ENCODE assay signal across 8 cellular contexts in genomic region chr11:66956689-66957290, GRCh38. TPM values are rescaled to one million over a fixed set of nuclear protein-coding genes. Genes with fewer than 3 reads are reported as not detected.
DNase-seq lines count a peak whose midpoint lies in the region; ATAC-seq and TF ChIP-seq lines count a peak whose summit lies in the region.

No MANE protein-coding gene starts in this region.

- no peak for DNase-seq in stimulated activated naive CD8-positive, alpha-beta T cell treated with anti-CD3 and anti-CD28 coated beads, Interleukin-15, Interleukin-2, amounts not matched to agents 100 U/mL and 50 U/mL, for 24 hours
- DNase-seq in amniotic epithelial cell (ENCODE audit: low read depth) (peak; percentile 74), kidney epithelial cell (ENCODE audit: low read depth) (peak; percentile 51), upper lobe of right lung (peak; percentile 70), right atrium auricular region (ENCODE audit: low spot score) (no peak), DMS114 treated with DMSO at 0.1 percent for 48 hours (lab: John Stamatoyannopoulos, UW; ENCODE audit: unreplicated experiment) (no peak)
- no peak for DNase-seq in stimulated activated CD4-positive, alpha-beta T cell treated with anti-CD3 and anti-CD28 coated beads, Interleukin-4, amount 100 ng/mL, for 4 hours

- H3K4me3 ChIP-seq in kidney epithelial cell (ENCODE audit: low read depth, low read length): no peak overlapping the region
- no peak overlapping the region for H3K4me3 ChIP-seq in upper lobe of right lung
- no peak overlapping the region for H3K4me3 ChIP-seq in right atrium auricular region

- intact Hi-C loops in upper lobe of right lung (cut with DNase I): no loop called here

- H3K4me1 Mint-ChIP-seq in stimulated activated naive CD8-positive, alpha-beta T cell treated with anti-CD3 and anti-CD28 coated beads, Interleukin-15, Interleukin-2, amounts not matched to agents 100 ng/mL and 50 ng/mL, for 24 hours (ENCODE audit: low read depth): peaks cover 23% of the 10 kb centered on the region

- H3K36me3 Mint-ChIP-seq in stimulated activated naive CD8-positive, alpha-beta T cell treated with anti-CD3 and anti-CD28 coated beads, Interleukin-15, Interleukin-2, amounts not matched to agents 100 ng/mL and 50 ng/mL, for 24 hours (ENCODE audit: low read depth): no peaks in the 10 kb centered on the region

- H3K27ac ChIP-seq in upper lobe of right lung (no peak overlapping the region), right atrium auricular region (peak overlapping the region in 1 of 2 donors; percentile 8)

- H3K4me1 ChIP-seq in upper lobe of right lung (peaks cover 9% of the 10 kb centered on the region), right atrium auricular region (peaks cover 0 to 21% of the 10 kb centered on the region in 2 donors)

- no peak for TF ChIP-seq CTCF in kidney epithelial cell (IDR thresholded peaks at IDR 0.05; ENCODE audit: insufficient read depth, low read length, poor library complexity, severe bottlenecking)
- no peak for TF ChIP-seq CTCF in upper lobe of right lung (IDR thresholded peaks at IDR 0.05)
- no peak for TF ChIP-seq CTCF in right atrium auricular region (IDR thresholded peaks at IDR 0.05)

- H3K27ac Mint-ChIP-seq in stimulated activated naive CD8-positive, alpha-beta T cell treated with anti-CD3 and anti-CD28 coated beads, Interleukin-15, Interleukin-2, amounts not matched to agents 100 ng/mL and 50 ng/mL, for 24 hours: no peak overlapping the region

- H3K4me3 Mint-ChIP-seq in stimulated activated naive CD8-positive, alpha-beta T cell treated with anti-CD3 and anti-CD28 coated beads, Interleukin-15, Interleukin-2, amounts not matched to agents 100 ng/mL and 50 ng/mL, for 24 hours: peak overlapping the region; percentile 72

- no peak for ATAC-seq in stimulated activated naive CD8-positive, alpha-beta T cell treated with anti-CD3 and anti-CD28 coated beads, Interleukin-15, Interleukin-2, amounts not matched to agents 100 U/mL and 50 U/mL, for 24 hours
- peak; percentile 18 for ATAC-seq in upper lobe of right lung

- H3K9me3 ChIP-seq in upper lobe of right lung (no peaks in the 10 kb centered on the region), right atrium auricular region (no peaks in the 10 kb centered on the region)

- H3K27me3 ChIP-seq in kidney epithelial cell (ENCODE audit: control insufficient read depth, insufficient read depth, low read length) (no peaks in the 10 kb centered on the region), upper lobe of right lung (no peaks in the 10 kb centered on the region), right atrium auricular region (no peaks in the 10 kb centered on the region)

- H3K27me3 Mint-ChIP-seq in stimulated activated naive CD8-positive, alpha-beta T cell treated with anti-CD3 and anti-CD28 coated beads, Interleukin-15, Interleukin-2, amounts not matched to agents 100 ng/mL and 50 ng/mL, for 24 hours: no peaks in the 10 kb centered on the region

- H3K9me3 Mint-ChIP-seq in stimulated activated naive CD8-positive, alpha-beta T cell treated with anti-CD3 and anti-CD28 coated beads, Interleukin-15, Interleukin-2, amounts not matched to agents 100 ng/mL and 50 ng/mL, for 24 hours: peaks cover 3% of the 10 kb centered on the region

- no peaks in the 10 kb centered on the region for H3K36me3 ChIP-seq in kidney epithelial cell (ENCODE audit: control insufficient read depth, insufficient read depth, low read length)
- no peaks in the 10 kb centered on the region for H3K36me3 ChIP-seq in upper lobe of right lung
- H3K36me3 ChIP-seq in right atrium auricular region: no peaks in the 10 kb centered on the region

RNA-seq across cellular contexts. Expression of gene PC, which starts 1.4 kb away (rescaled TPM):
- total RNA-seq in kidney epithelial cell (9.5 and 10.1 TPM in 2 replicates), upper lobe of right lung (12.7 TPM), right atrium auricular region (1 to 10 TPM; 8.6 to 9.3 TPM)

RNA-seq across cellular contexts. Expression of gene C11orf86, which starts 18.3 kb away (rescaled TPM):
- total RNA-seq in kidney epithelial cell (not detected in 2 replicates), upper lobe of right lung (not detected), right atrium auricular region (not detected)

Comparison
In these comparisons a context has a peak if more than half of its experiments do, and no peak if none do; other contexts are left out.
1. DNase-seq: peak in amniotic epithelial cell (single experiment), kidney epithelial cell (single experiment) and upper lobe of right lung (single experiment); none in stimulated activated naive CD8-positive, alpha-beta T cell treated with anti-CD3 and anti-CD28 coated beads, Interleukin-15, Interleukin-2, amounts not matched to agents 100 U/mL and 50 U/mL, for 24 hours (single experiment), stimulated activated CD4-positive, alpha-beta T cell treated with anti-CD3 and anti-CD28 coated beads, Interleukin-4, amount 100 ng/mL, for 4 hours (0 of 2), right atrium auricular region (single experiment) and DMS114 treated with DMSO at 0.1 percent for 48 hours (single experiment).